ENCODE assay signal across 32 cellular contexts in genomic region chr15:81729340-81729739, GRCh38.
"Had no signal": no experiment of that assay in that cellular context is flagged by ENCODE, and none has a peak within 500 bp of the region (broad histone marks: within the 10 kb centered on the region; RNA-seq: fewer than 3 reads in every experiment).

No MANE protein-coding gene starts in this region.

- FAIRE-seq: colon had no signal

- H3K9me3 ChIP-seq: body of pancreas, esophagus muscularis mucosa, gastrocnemius medialis had no signal

- H3K27me3 ChIP-seq: body of pancreas, esophagus muscularis mucosa, foreskin keratinocyte, heart left ventricle had no signal

- H3K9me3 Mint-ChIP-seq: activated B cell treated with CpG ODN at 0.5 μM for 24 hours; activated CD8-positive, alpha-beta T cell treated with anti-CD3 and anti-CD28 coated beads for 36 hours; activated T-cell treated with anti-CD3 and anti-CD28 coated beads, Interleukin-2, amount 50 U/mL, for 4 hours; activated T-helper 17 cell treated with anti-CD3 and anti-CD28 coated beads, Interleukin-2, amount 50 U/mL, for 72 hours; effector memory CD8-positive, alpha-beta T cell had no signal

- H3K27me3 Mint-ChIP-seq: activated B cell treated with CpG ODN at 0.5 μM for 24 hours had no signal

- H3K27ac ChIP-seq: body of pancreas, esophagus muscularis mucosa, foreskin keratinocyte, gastrocnemius medialis, heart left ventricle, WERI-Rb-1 had no signal

- ATAC-seq: activated CD4-positive, CD25-positive, alpha-beta regulatory T cell treated with anti-CD3 and anti-CD28 coated beads, Interleukin-2, amount 50 U/mL, for 24 hours; activated CD8-positive, alpha-beta T cell treated with anti-CD3 and anti-CD28 coated beads for 36 hours; activated T-cell treated with anti-CD3 and anti-CD28 coated beads, Interleukin-2, amount 50 U/mL, for 4 hours; activated T-helper 17 cell treated with anti-CD3 and anti-CD28 coated beads, Interleukin-2, amount 50 U/mL, for 72 hours; body of pancreas; effector memory CD8-positive, alpha-beta T cell; foreskin keratinocyte; gastrocnemius medialis; heart left ventricle had no signal

- H3K4me1 Mint-ChIP-seq: activated B cell treated with CpG ODN at 0.5 μM for 24 hours; activated T-helper 17 cell treated with anti-CD3 and anti-CD28 coated beads, Interleukin-2, amount 50 U/mL, for 72 hours had no signal

- H3K4me1 ChIP-seq: body of pancreas, foreskin keratinocyte, gastrocnemius medialis, heart left ventricle had no signal

- DNase-seq: activated B cell treated with CpG ODN at 0.5 μM for 24 hours; activated CD4-positive, alpha-beta T cell treated with anti-CD3 and anti-CD28 coated beads for 48 hours; activated CD4-positive, alpha-beta T cell treated with anti-CD3 and anti-CD28 coated beads, Interleukin-2, amount 50 U/mL, for 1 hour; activated CD4-positive, alpha-beta T cell treated with anti-CD3 and anti-CD28 coated beads, Interleukin-2, amount 50 U/mL, for 48 hours; activated CD8-positive, alpha-beta memory T cell treated with anti-CD3 and anti-CD28 coated beads for 24 hours; activated CD8-positive, alpha-beta T cell treated with anti-CD3 and anti-CD28 coated beads for 36 hours; activated effector memory CD4-positive, alpha-beta T cell treated with Interleukin-2 at 50 U/mL for 16 hours; activated gamma-delta T cell treated with Interleukin-2 at 50 U/mL for 16 hours; activated naive CD4-positive, alpha-beta T cell treated with anti-CD3 and anti-CD28 coated beads, Interleukin-2, amount 50 U/mL, for 16 hours; activated naive CD4-positive, alpha-beta T cell treated with Interleukin-2 at 50 U/mL for 16 hours; activated T-cell treated with anti-CD3 and anti-CD28 coated beads, Interleukin-2, amount 50 U/mL, for 4 hours; amniotic stem cell; aorta; body of pancreas; caudate nucleus; cortex of kidney; dermis blood vessel endothelial cell; effector CD4-positive, alpha-beta T cell; effector memory CD8-positive, alpha-beta T cell; erythroblast; foreskin keratinocyte; gastrocnemius medialis; glutamatergic neuron; heart left ventricle; T1000; WERI-Rb-1 had no signal

- H3K36me3 ChIP-seq: esophagus muscularis mucosa, gastrocnemius medialis, heart left ventricle, WERI-Rb-1 had no signal

- H3K4me3 ChIP-seq: body of pancreas, esophagus muscularis mucosa, gastrocnemius medialis, heart left ventricle had no signal

- H3K27ac Mint-ChIP-seq: activated B cell treated with CpG ODN at 0.5 μM for 24 hours; activated CD8-positive, alpha-beta T cell treated with anti-CD3 and anti-CD28 coated beads for 36 hours; activated naive CD8-positive, alpha-beta T cell; activated T-helper 17 cell treated with anti-CD3 and anti-CD28 coated beads, Interleukin-2, amount 50 U/mL, for 72 hours; effector memory CD8-positive, alpha-beta T cell; T-helper 2 cell treated with Interferon-gamma antibody and Interleukin-4, amounts not matched to agents 5 μg/mL and 100 μg/mL, for 36 hours had no signal

- H3K4me3 Mint-ChIP-seq: activated B cell treated with CpG ODN at 0.5 μM for 24 hours; activated CD8-positive, alpha-beta T cell treated with anti-CD3 and anti-CD28 coated beads for 36 hours; activated naive CD8-positive, alpha-beta T cell; activated T-cell treated with anti-CD3 and anti-CD28 coated beads, Interleukin-2, amount 50 U/mL, for 4 hours; activated T-helper 17 cell treated with anti-CD3 and anti-CD28 coated beads, Interleukin-2, amount 50 U/mL, for 72 hours; effector memory CD8-positive, alpha-beta T cell; T-helper 2 cell treated with Interferon-gamma antibody and Interleukin-4, amounts not matched to agents 5 μg/mL and 100 μg/mL, for 36 hours had no signal

- H3K36me3 Mint-ChIP-seq: activated naive CD8-positive, alpha-beta T cell had no signal
